Comparison of ENCODE assay signal across 8 cellular contexts in genomic region chr13:74133657-74134201, GRCh38. TPM values are rescaled to one million over a fixed set of nuclear protein-coding genes. Genes with fewer than 3 reads are reported as not detected.
DNase-seq lines count a peak whose midpoint lies in the region; ATAC-seq and TF ChIP-seq lines count a peak whose summit lies in the region.

No MANE protein-coding gene starts in this region.

- H3K27ac Mint-ChIP-seq in GM23338 (peak overlapping the region; percentile 92), osteocyte (ENCODE audit: unreplicated experiment) (peak overlapping the region; percentile 96)
- peak overlapping the region; percentile 100 for H3K27ac Mint-ChIP-seq in activated naive CD4-positive, alpha-beta T cell treated with anti-CD3 and anti-CD28 coated beads, Interleukin-2, amount 10 ng/mL, durations not matched to agents 7 days and 5 days

- H3K27me3 Mint-ChIP-seq in GM23338 (ENCODE audit: insufficient read depth, low read depth, poor library complexity) (peaks cover 5% of the 10 kb centered on the region), osteocyte (ENCODE audit: unreplicated experiment) (no peaks in the 10 kb centered on the region)
- H3K27me3 Mint-ChIP-seq in activated naive CD4-positive, alpha-beta T cell treated with anti-CD3 and anti-CD28 coated beads, Interleukin-2, amount 10 ng/mL, durations not matched to agents 7 days and 5 days, result peaks cover 4% of the 10 kb centered on the region

- peak; percentile 72 for DNase-seq in ELF-1 (ENCODE audit: low read depth, low spot score)
- peak; percentile 85 for DNase-seq in GM23338 (ENCODE audit: low spot score)
- peak; percentile 88 to 91 for DNase-seq in Kasumi-1 (lab: John Stamatoyannopoulos, UW)
- peak; percentile 65 for DNase-seq in SK-MEL-5 (ENCODE audit: low read depth, low spot score)
- DNase-seq in activated naive CD4-positive, alpha-beta T cell treated with anti-CD3 and anti-CD28 coated beads, Interleukin-2, amount 10 ng/mL, durations not matched to agents 7 days and 5 days, result peak; percentile 92
- DNase-seq in Right ventricle myocardium inferior (ENCODE audit: missing footprints), result peak; percentile 93
- peak; percentile 94 for DNase-seq in osteocyte (ENCODE audit: extremely low spot score, unreplicated experiment)
- DNase-seq in testis, result peak; percentile 90

- in situ Hi-C loops in SK-MEL-5 (cut with HindIII; ENCODE audit: low pct_unique_long_range_greater_than_20kb, low sequenced_read_pairs), result no loop called here

- intact Hi-C loops in Right ventricle myocardium inferior (cut with DNase I), result loop anchor here (2.0 to 5.0 kb wide), 5 partner anchors 77 to 366 kb away; no protein-coding TSS in a partner anchor
- intact Hi-C loops in testis (cut with DNase I; ENCODE audit: low total_unique reads), result no loop called here

- H3K36me3 ChIP-seq in GM23338 (ENCODE audit: insufficient read depth) (no peaks in the 10 kb centered on the region), testis (ENCODE audit: low read depth, missing control alignments) (no peaks in the 10 kb centered on the region)

- no peak for TF ChIP-seq CTCF in GM23338 (conservative IDR thresholded peaks at IDR 0.05; ENCODE audit: low read depth in 2 of 2)
- no peak for TF ChIP-seq CTCF in osteocyte (IDR thresholded peaks at IDR 0.05)
- TF ChIP-seq CTCF in testis (IDR thresholded peaks at IDR 0.05), result no peak

- TF ChIP-seq POLR2A in testis (IDR thresholded peaks at IDR 0.05), result no peak

- H3K36me3 Mint-ChIP-seq in GM23338 (ENCODE audit: low read depth), result no peaks in the 10 kb centered on the region
- H3K36me3 Mint-ChIP-seq in activated naive CD4-positive, alpha-beta T cell treated with anti-CD3 and anti-CD28 coated beads, Interleukin-2, amount 10 ng/mL, durations not matched to agents 7 days and 5 days, result peaks cover 17% of the 10 kb centered on the region
- H3K36me3 Mint-ChIP-seq in osteocyte (ENCODE audit: unreplicated experiment), result no peaks in the 10 kb centered on the region

- H3K9me3 Mint-ChIP-seq in GM23338, result no peaks in the 10 kb centered on the region
- H3K9me3 Mint-ChIP-seq in activated naive CD4-positive, alpha-beta T cell treated with anti-CD3 and anti-CD28 coated beads, Interleukin-2, amount 10 ng/mL, durations not matched to agents 7 days and 5 days, result no peaks in the 10 kb centered on the region
- no peaks in the 10 kb centered on the region for H3K9me3 Mint-ChIP-seq in osteocyte (ENCODE audit: unreplicated experiment)

- peaks cover 42% of the 10 kb centered on the region for H3K79me2 ChIP-seq in GM23338 (replicated peaks; ENCODE audit: insufficient read depth)

- 0 out of 2 replicates have a peak, but pooled peaks cover 4% of the 10 kb centered on the region for H4K20me1 ChIP-seq in GM23338 (replicated peaks; ENCODE audit: insufficient read depth)

- peak overlapping the region; percentile 93 for H3K4me2 ChIP-seq in GM23338

- peak; percentile 64 for ATAC-seq in GM23338
- peak; percentile 69 for ATAC-seq in Right ventricle myocardium inferior

- H3K4me1 ChIP-seq in GM23338 (ENCODE audit: insufficient read depth) (peaks cover 9% of the 10 kb centered on the region), testis (peaks cover 26% of the 10 kb centered on the region)

- no peaks in the 10 kb centered on the region; the same call in 1 of the 2 replicates for H3F3A ChIP-seq in GM23338 (replicated peaks; ENCODE audit: low read depth)

- CTCF ChIA-PET in activated naive CD4-positive, alpha-beta T cell treated with anti-CD3 and anti-CD28 coated beads, Interleukin-2, amount 10 ng/mL, durations not matched to agents 7 days and 5 days (lab: Charles Lee), result interaction anchor here (0.6 to 3.4 kb wide), 2 partner anchors 153 to 370 kb away, joined by 4 to 29 read pairs; no protein-coding TSS in a partner anchor

- 1% methylated on average over 18 to 33 of the region's 35 CpGs for WGBS in testis, 2 donors

- no peaks in the 10 kb centered on the region for H3K9me2 ChIP-seq in GM23338 (ENCODE audit: insufficient read depth)

- H3K27ac ChIP-seq in GM23338 (ENCODE audit: low read depth), result peak overlapping the region; percentile 79
- H3K27ac ChIP-seq in testis, result peak overlapping the region; percentile 87 to 89

- H3K4me3 Mint-ChIP-seq in GM23338 (peak overlapping the region; percentile 97), osteocyte (ENCODE audit: unreplicated experiment) (peak overlapping the region; percentile 95)
- H3K4me3 Mint-ChIP-seq in activated naive CD4-positive, alpha-beta T cell treated with anti-CD3 and anti-CD28 coated beads, Interleukin-2, amount 10 ng/mL, durations not matched to agents 7 days and 5 days, result peak overlapping the region; percentile 98

- H2AFZ ChIP-seq in GM23338, result peak overlapping the region; percentile 92

- H3K4me1 Mint-ChIP-seq in GM23338, result peaks cover 21% of the 10 kb centered on the region
- peaks cover 34% of the 10 kb centered on the region for H3K4me1 Mint-ChIP-seq in activated naive CD4-positive, alpha-beta T cell treated with anti-CD3 and anti-CD28 coated beads, Interleukin-2, amount 10 ng/mL, durations not matched to agents 7 days and 5 days
- peaks cover 34% of the 10 kb centered on the region for H3K4me1 Mint-ChIP-seq in osteocyte (ENCODE audit: unreplicated experiment)

- no peaks in the 10 kb centered on the region for H3K9me3 ChIP-seq in testis

- H3K4me3 ChIP-seq in GM23338 (peak overlapping the region; percentile 95), testis (peak overlapping the region; percentile 69 to 85)

- H3K27me3 ChIP-seq in GM23338 (ENCODE audit: insufficient read depth) (peaks cover 18% of the 10 kb centered on the region), testis (no peaks in the 10 kb centered on the region)

TF ChIP-seq in GM23338, 12 proteins besides CTCF, POLR2A, EP300 and RAD21:
- TF ChIP-seq POLR2AphosphoS5 (IDR thresholded peaks at IDR 0.05; ENCODE audit: low read depth), result peak; percentile 56; the same call in 1 of the 2 replicates
- TF ChIP-seq NANOG (IDR thresholded peaks at IDR 0.05; ENCODE audit: borderline replicate concordance), result no peak
- TF ChIP-seq CREB1 (CRISPR knock-in tag; IDR thresholded peaks at IDR 0.05; ENCODE audit: low read depth), result peak; percentile 34; the same call in 1 of the 2 replicates

RNA-seq across cellular contexts. Expression of gene KLF12, which starts 0.5 kb away (rescaled TPM):
- 6.1 and 7.7 TPM in 2 replicates for total RNA-seq in GM23338 (2014; rRNA removed; shearing (Covaris generic))
- 5.7 and 6.4 TPM in 2 replicates for polyA plus RNA-seq in GM23338 (2016; fragmentation: Nextera tagmentation; extraction: Ambion mirVana)
- total RNA-seq in SK-MEL-5 (2014; rRNA removed; shearing (Covaris generic)), result 9.8 and 10.7 TPM in 2 replicates
- 4.2 and 6.0 TPM in 2 replicates for polyA plus RNA-seq in SK-MEL-5 (2015; cell fraction: cytosol; rRNA removed)
- 9.3 and 14.5 TPM in 2 replicates for polyA plus RNA-seq in SK-MEL-5 (2015; cell fraction: nucleus; rRNA removed)
- total RNA-seq in Right ventricle myocardium inferior, result 18.9 TPM
- 30.7 and 31.1 TPM in 2 replicates for total RNA-seq in osteocyte
- total RNA-seq in testis, result 10 to 100 TPM in 1 of 2 donors, 1 to 10 TPM in 1; 8.5 to 10.8 TPM
- 3.8 TPM for polyA plus RNA-seq in testis (ENCODE audit: insufficient read depth, low read depth, low replicate concordance)

Comparison
In these comparisons a context has a peak if more than half of its experiments do, and no peak if none do; other contexts are left out.
1. Peak in every context shown above with its lines: DNase-seq, ATAC-seq, H3K4me3 ChIP-seq and H3K27ac ChIP-seq.